20 cellular contexts compared by ENCODE assay signal in genomic region chr1:205949753-205950152, GRCh38. TPM values are rescaled to one million over a fixed set of nuclear protein-coding genes. Genes with fewer than 3 reads are reported as not detected.
A peak's percentile ranks its signal among the peaks of the same experiment; 100 is the strongest.
DNase-seq lines count a peak whose midpoint lies in the region; ATAC-seq lines count a peak whose summit lies in the region.
"Had no signal": no experiment of that assay in that cellular context is flagged by ENCODE, and none has a peak within 500 bp of the region (broad histone marks: within the 10 kb centered on the region; RNA-seq: fewer than 3 reads in every experiment).

No MANE protein-coding gene starts in this region.

- H2BK5ac ChIP-seq in neuronal stem cell (ENCODE audit: low read length) (no peak overlapping the region), trophoblast cell (ENCODE audit: low read depth, low read length, poor library complexity) (no peak overlapping the region)

- DNase-seq in NCI-H69 (lab: John Stamatoyannopoulos, UW) (peak; percentile 24), caudate nucleus (lab: John Stamatoyannopoulos, UW) (no peak), neuronal stem cell (ENCODE audit: low spot score) (no peak), GM19240 (ENCODE audit: insufficient read length, low spot score) (no peak), trophoblast cell (no peak)
- DNase-seq: CD4-positive, alpha-beta memory T cell; DMS153; GDM1; NCI-H1694 treated with DMSO at 0.1 percent for 48 hours; NCI-H510A treated with DMSO at 0.1 percent for 48 hours; NCI-H82; RPMI8226; SIG-M5 had no signal

- H3K4me3 ChIP-seq in neuronal stem cell (ENCODE audit: low read length in 2 of 2) (no peak overlapping the region), trophoblast cell (ENCODE audit: low read depth, low read length) (no peak overlapping the region)
- H3K4me3 ChIP-seq: A549, K562 had no signal

- no peak overlapping the region for H3K14ac ChIP-seq in neuronal stem cell (ENCODE audit: low read length)
- H3K14ac ChIP-seq in trophoblast cell (ENCODE audit: low read length) = no peak overlapping the region

- H3K4me2 ChIP-seq in neuronal stem cell (ENCODE audit: insufficient read depth, low read length, poor library complexity, severe bottlenecking) = no peak overlapping the region
- no peak overlapping the region for H3K4me2 ChIP-seq in trophoblast cell (ENCODE audit: low read length)
- H3K4me2 ChIP-seq: A549 had no signal

- H3K9me3 ChIP-seq in neuronal stem cell (replicated peaks in 1 of 2; ENCODE audit: control insufficient read depth in 2 of 2, insufficient read depth in 1 of 2, low read depth in 1 of 2, low read length in 2 of 2) (no peaks in the 10 kb centered on the region), trophoblast cell (ENCODE audit: insufficient read depth, low read depth, low read length) (no peaks in the 10 kb centered on the region)
- H3K9me3 ChIP-seq: A549 had no signal

- no peak overlapping the region for H2AK5ac ChIP-seq in neuronal stem cell (ENCODE audit: low read depth, low read length)
- H2AK5ac ChIP-seq in trophoblast cell (ENCODE audit: low read length) = no peak overlapping the region

- H3K4ac ChIP-seq in neuronal stem cell (ENCODE audit: low read length) (no peak overlapping the region), trophoblast cell (ENCODE audit: low read depth, low read length) (no peak overlapping the region)

- WGBS in neuronal stem cell (ENCODE audit: extremely low coverage in 2 of 2, insufficient read length in 2 of 2, insufficient replicate concordance in 1 of 2), 2 donors = no CpG with 5 or more reads among the region's 1 CpG
- WGBS in trophoblast cell (ENCODE audit: extremely low coverage, insufficient coverage, insufficient read length) = no CpG with 5 or more reads among the region's 1 CpG

- H2BK12ac ChIP-seq in neuronal stem cell (ENCODE audit: low read length) (no peak overlapping the region), trophoblast cell (ENCODE audit: low read length) (no peak overlapping the region)

- no peak overlapping the region for H4K12ac ChIP-seq in trophoblast cell (ENCODE audit: low read depth, low read length)

- H3K4me1 ChIP-seq in neuronal stem cell (ENCODE audit: control insufficient read depth in 2 of 2, insufficient read depth in 1 of 2, low read depth in 1 of 2, low read length in 2 of 2) = peaks cover 0 to 2% of the 10 kb centered on the region in 2 donors
- no peaks in the 10 kb centered on the region for H3K4me1 ChIP-seq in trophoblast cell (ENCODE audit: control insufficient read depth in 1 of 2, insufficient read depth in 2 of 2, low read length in 2 of 2)

- no peak overlapping the region for H2BK15ac ChIP-seq in neuronal stem cell (ENCODE audit: low read length)

- H3K27ac ChIP-seq in caudate nucleus (ENCODE audit: low read depth, low read length) (peak overlapping the region; percentile 14), neuronal stem cell (replicated peaks; ENCODE audit: low read length) (no peak overlapping the region), temporal lobe (ENCODE audit: low read depth, low read length) (peak overlapping the region; percentile 28), trophoblast cell (ENCODE audit: low read depth, low read length) (no peak overlapping the region)
- H3K27ac ChIP-seq: A549 had no signal

- H4K8ac ChIP-seq in neuronal stem cell (ENCODE audit: low read depth, low read length) = no peak overlapping the region
- no peak overlapping the region for H4K8ac ChIP-seq in trophoblast cell (ENCODE audit: low read depth, low read length)

- H3K18ac ChIP-seq in neuronal stem cell (ENCODE audit: low read length) = peak overlapping the region; percentile 67
- no peak overlapping the region for H3K18ac ChIP-seq in trophoblast cell (ENCODE audit: low read length)

- H2BK120ac ChIP-seq in neuronal stem cell (ENCODE audit: low read depth, low read length) (no peak overlapping the region), trophoblast cell (ENCODE audit: insufficient read depth, low read length, poor library complexity) (no peak overlapping the region)

- H2AFZ ChIP-seq in neuronal stem cell (ENCODE audit: low read length) (no peak overlapping the region), trophoblast cell (ENCODE audit: insufficient read depth, low read length, poor library complexity) (no peak overlapping the region)

- H3K9ac ChIP-seq in neuronal stem cell (ENCODE audit: low read depth, low read length, poor library complexity) (no peak overlapping the region), trophoblast cell (ENCODE audit: low read length) (no peak overlapping the region)

- no peak overlapping the region for H4K91ac ChIP-seq in neuronal stem cell (ENCODE audit: low read depth, low read length, poor library complexity)
- H4K91ac ChIP-seq in trophoblast cell (ENCODE audit: low read depth, low read length) = no peak overlapping the region

- H3K79me1 ChIP-seq in neuronal stem cell (ENCODE audit: low read depth, low read length) (no peaks in the 10 kb centered on the region), trophoblast cell (ENCODE audit: low read length) (no peaks in the 10 kb centered on the region)

- H3K36me3 ChIP-seq in neuronal stem cell (replicated peaks in 1 of 2; ENCODE audit: control insufficient read depth in 2 of 2, insufficient read depth in 2 of 2, low read length in 2 of 2) = no peaks in the 10 kb centered on the region
- no peaks in the 10 kb centered on the region for H3K36me3 ChIP-seq in trophoblast cell (ENCODE audit: control insufficient read depth in 1 of 2, insufficient read depth in 2 of 2, low read length in 2 of 2)

- ATAC-seq in GM21786 (IDR thresholded peaks at IDR 0.05; ENCODE audit: unreplicated experiment) = no peak
- ATAC-seq: A549, K562 had no signal

- H3K79me2 ChIP-seq in trophoblast cell (ENCODE audit: control insufficient read depth, insufficient read depth, low read length, poor library complexity) = no peaks in the 10 kb centered on the region

- peaks cover 0 to 27% (median 0%) of the 10 kb centered on the region in 3 experiments for H3K27me3 ChIP-seq in neuronal stem cell (ENCODE audit: control insufficient read depth in 3 of 3, insufficient read depth in 3 of 3, low read depth in 1 of 3, low read length in 3 of 3)
- no peaks in the 10 kb centered on the region for H3K27me3 ChIP-seq in trophoblast cell (ENCODE audit: insufficient read depth, low read length)

- H3K23ac ChIP-seq in neuronal stem cell (ENCODE audit: low read depth, low read length, poor library complexity) (no peak overlapping the region), trophoblast cell (ENCODE audit: low read length) (no peak overlapping the region)

RNA-seq across cellular contexts. Expression of gene SLC26A9, which starts 6.5 kb away (rescaled TPM):
- polyA plus RNA-seq in neuronal stem cell (2013, experiment 1 of 2) = 0.03 TPM
- polyA plus RNA-seq in neuronal stem cell (2013, experiment 2 of 2) = 0.03 TPM
- total RNA-seq in temporal lobe = not detected
- 0.01 TPM in 1 of 2 replicates, not detected in the other for polyA plus RNA-seq in trophoblast cell (2013)
- total RNA-seq: CD4-positive, alpha-beta memory T cell; Daoy; H4; K562 had no signal
- polyA plus RNA-seq: BJ; CD4-positive, alpha-beta memory T cell had no signal

RNA-seq across cellular contexts. Expression of gene RAB7B, which starts 53.4 kb away (rescaled TPM):
- polyA plus RNA-seq in neuronal stem cell (2013, experiment 1 of 2) = 0.26 TPM
- polyA plus RNA-seq in neuronal stem cell (2013, experiment 2 of 2) = 0.35 TPM
- 0.49 TPM for total RNA-seq in temporal lobe
- polyA plus RNA-seq in trophoblast cell (2013) = 2.4 and 2.6 TPM in 2 replicates
- polyA plus RNA-seq: CD4-positive, alpha-beta memory T cell had no signal

Comparison
In these comparisons a context has a peak if more than half of its experiments do, and no peak if none do; other contexts are left out.
1. H3K27ac ChIP-seq: peak in caudate nucleus (single experiment) and temporal lobe (single experiment); none in neuronal stem cell (single experiment) and trophoblast cell (single experiment).